1 cellular context compared by ENCODE assay signal in the genomic region with DNA sequence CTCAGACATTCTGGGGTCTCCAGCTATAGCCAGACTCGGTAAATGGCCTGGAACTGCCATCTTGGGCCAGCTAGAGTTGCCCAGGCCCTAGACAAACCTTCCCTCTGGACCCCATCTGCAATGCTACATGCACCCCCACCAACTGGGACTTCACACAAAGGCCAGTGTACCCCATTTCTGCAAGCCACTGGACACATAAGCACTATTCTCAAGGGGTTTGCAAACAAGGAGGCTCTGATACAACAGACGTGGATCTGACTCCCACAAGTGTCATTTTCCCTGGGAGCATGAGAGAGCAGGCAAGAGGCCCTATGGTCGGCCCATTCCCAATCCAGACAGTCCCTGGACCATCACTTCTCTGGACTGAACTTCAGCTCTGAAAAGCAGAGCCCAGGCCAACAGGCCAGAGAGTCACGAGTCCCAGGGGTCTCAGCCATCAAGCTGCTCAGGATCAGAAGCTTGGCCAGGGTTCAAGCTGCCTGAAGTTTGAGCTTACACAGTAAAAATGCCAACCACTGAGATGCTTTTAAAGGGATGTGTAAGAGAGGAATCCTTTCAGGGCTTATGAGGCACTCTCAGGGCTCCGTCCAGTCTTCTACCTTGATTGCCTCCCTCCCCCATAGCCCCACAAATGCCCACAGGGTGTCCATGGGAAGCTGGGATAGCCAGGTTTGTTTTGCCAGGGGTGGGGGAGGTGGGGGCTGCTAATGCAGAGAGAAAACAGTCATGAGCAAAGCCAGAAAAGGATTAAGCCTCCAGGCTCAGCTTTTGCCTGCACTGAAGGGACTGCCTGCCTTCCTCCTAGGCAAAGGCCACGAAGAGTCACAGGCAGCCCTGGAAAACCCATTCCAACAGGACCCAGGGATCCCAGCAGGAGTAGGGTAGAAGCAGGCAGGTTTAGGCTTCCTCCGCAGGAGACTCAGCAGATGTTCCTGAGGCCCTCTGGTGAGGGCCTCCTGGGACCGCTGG.
TF ChIP-seq lines count a peak whose summit lies in the region.

No MANE protein-coding gene starts in this region.

TF ChIP-seq in K562, 482 proteins besides CTCF, POLR2A, EP300 and RAD21 (continued from another document):
- TF ChIP-seq GABPB2 (CRISPR knock-in tag; conservative IDR thresholded peaks at IDR 0.05): no peak
- no peak for TF ChIP-seq ZEB2 (IDR thresholded peaks at IDR 0.05)
- TF ChIP-seq, protein P1, sequence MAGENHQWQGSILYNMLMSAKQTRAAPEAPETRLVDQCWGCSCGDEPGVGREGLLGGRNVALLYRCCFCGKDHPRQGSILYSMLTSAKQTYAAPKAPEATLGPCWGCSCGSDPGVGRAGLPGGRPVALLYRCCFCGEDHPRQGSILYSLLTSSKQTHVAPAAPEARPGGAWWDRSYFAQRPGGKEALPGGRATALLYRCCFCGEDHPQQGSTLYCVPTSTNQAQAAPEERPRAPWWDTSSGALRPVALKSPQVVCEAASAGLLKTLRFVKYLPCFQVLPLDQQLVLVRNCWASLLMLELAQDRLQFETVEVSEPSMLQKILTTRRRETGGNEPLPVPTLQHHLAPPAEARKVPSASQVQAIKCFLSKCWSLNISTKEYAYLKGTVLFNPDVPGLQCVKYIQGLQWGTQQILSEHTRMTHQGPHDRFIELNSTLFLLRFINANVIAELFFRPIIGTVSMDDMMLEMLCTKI (IDR thresholded peaks at IDR 0.05; ENCODE audit: partially characterized antibody): no peak
- no peak for TF ChIP-seq ZFP30 (CRISPR knock-in tag; IDR thresholded peaks at IDR 0.05; ENCODE audit: borderline replicate concordance)
